Comparison of ENCODE assay signal across 1 cellular context in the genomic region with DNA sequence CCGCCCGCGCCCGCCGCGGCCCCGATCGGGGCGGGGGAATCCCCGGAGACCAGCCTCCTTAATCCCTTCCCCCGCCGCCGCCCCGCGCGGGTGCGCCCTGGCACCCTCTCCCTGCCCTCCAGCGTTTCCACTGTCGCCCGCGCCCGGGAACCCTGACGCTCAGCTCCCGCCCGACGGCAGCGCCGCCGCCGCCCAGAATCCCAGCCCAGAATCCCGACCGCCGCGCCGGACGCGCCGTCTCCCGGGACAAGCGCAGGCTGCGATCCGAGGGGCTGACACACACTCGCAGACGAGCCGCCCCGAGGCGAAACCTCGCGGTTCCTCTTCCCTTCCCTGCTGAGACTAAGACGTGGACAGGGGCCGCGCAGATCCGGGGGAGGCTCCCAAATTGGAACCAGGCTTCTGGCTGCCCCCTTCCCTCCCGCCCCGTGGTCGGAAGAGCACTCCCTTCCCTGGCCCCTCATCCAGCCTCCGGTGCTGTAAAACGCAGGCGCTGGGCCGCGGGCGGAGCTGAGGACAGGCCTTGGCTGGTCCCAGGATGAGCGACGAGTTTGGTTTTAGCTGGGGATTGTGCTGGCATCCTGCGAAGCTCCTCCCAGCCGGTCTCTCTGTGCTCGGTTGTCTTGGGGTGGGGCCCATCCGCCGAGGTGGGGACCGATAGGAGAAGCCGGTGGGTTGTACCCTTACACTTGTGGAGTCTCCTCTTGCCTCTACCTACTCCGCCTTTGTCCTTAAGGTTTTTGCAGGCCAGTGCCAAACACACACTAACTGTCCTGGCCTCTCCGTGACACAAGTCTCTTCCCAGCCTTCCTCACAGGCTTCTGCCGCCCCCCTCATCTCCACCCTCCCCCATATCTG.
A peak's percentile ranks its signal among the peaks of the same experiment; 100 is the strongest.
TF ChIP-seq lines count a peak whose summit lies in the region.

No MANE protein-coding gene starts in this region.

TF ChIP-seq in IMR-90, 13 proteins besides CTCF, POLR2A, EP300 and RAD21:
- TF ChIP-seq NFE2L2 (IDR thresholded peaks at IDR 0.05; ENCODE audit: low read depth, low read length) (no peak), CHD1 (IDR thresholded peaks at IDR 0.05; ENCODE audit: low read depth, low read length) (no peak), BHLHE40 (IDR thresholded peaks at IDR 0.05; ENCODE audit: low read depth, low read length) (no peak), MAFK (IDR thresholded peaks at IDR 0.05; ENCODE audit: low read depth, low read length) (no peak), RFX5 (IDR thresholded peaks at IDR 0.05; ENCODE audit: low read depth, low read length) (no peak), RCOR1 (IDR thresholded peaks at IDR 0.05; ENCODE audit: insufficient replicate concordance, low read length) (no peak), CEBPB (IDR thresholded peaks at IDR 0.05; ENCODE audit: low read depth, low read length) (no peak), USF2 (IDR thresholded peaks at IDR 0.05; ENCODE audit: low read depth, low read length) (no peak), FOS (IDR thresholded peaks at IDR 0.05; ENCODE audit: low read depth, low read length) (no peak), MAZ (IDR thresholded peaks at IDR 0.05; ENCODE audit: borderline replicate concordance, low read depth, low read length) (peak; percentile 13; the same call in 1 of the 2 replicates), SMC3 (IDR thresholded peaks at IDR 0.05; ENCODE audit: low read depth, low read length) (peak; percentile 14; the same call in 1 of the 2 replicates), MXI1 (IDR thresholded peaks at IDR 0.05; ENCODE audit: borderline replicate concordance, low read depth, low read length) (peak; percentile 30; the same call in 1 of the 2 replicates)
- TF ChIP-seq, protein P1, sequence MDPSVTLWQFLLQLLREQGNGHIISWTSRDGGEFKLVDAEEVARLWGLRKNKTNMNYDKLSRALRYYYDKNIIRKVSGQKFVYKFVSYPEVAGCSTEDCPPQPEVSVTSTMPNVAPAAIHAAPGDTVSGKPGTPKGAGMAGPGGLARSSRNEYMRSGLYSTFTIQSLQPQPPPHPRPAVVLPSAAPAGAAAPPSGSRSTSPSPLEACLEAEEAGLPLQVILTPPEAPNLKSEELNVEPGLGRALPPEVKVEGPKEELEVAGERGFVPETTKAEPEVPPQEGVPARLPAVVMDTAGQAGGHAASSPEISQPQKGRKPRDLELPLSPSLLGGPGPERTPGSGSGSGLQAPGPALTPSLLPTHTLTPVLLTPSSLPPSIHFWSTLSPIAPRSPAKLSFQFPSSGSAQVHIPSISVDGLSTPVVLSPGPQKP (IDR thresholded peaks at IDR 0.05; ENCODE audit: borderline replicate concordance, low read depth, low read length) = no peak
